In genomic region chr17:8857919-8858318, GRCh38 we compare ENCODE assay signal across 9 cellular contexts. TPM values are rescaled to one million over a fixed set of nuclear protein-coding genes. Genes with fewer than 3 reads are reported as not detected.
DNase-seq lines count a peak whose midpoint lies in the region; ATAC-seq and TF ChIP-seq lines count a peak whose summit lies in the region.
"Had no signal": no experiment of that assay in that cellular context is flagged by ENCODE, and none has a peak within 500 bp of the region (broad histone marks: within the 10 kb centered on the region; RNA-seq: fewer than 3 reads in every experiment).

No MANE protein-coding gene starts in this region.

- no peaks in the 10 kb centered on the region for H3K9me3 Mint-ChIP-seq in activated B cell treated with CpG ODN at 0.5 μM for 24 hours
- H3K9me3 Mint-ChIP-seq in neural crest cell: no peaks in the 10 kb centered on the region

- peak in 7 of 8 donors; percentile 30 to 92 (median 82) for ATAC-seq in heart right ventricle
- ATAC-seq in Right ventricle myocardium inferior: no peak
- ATAC-seq in HG03159 (IDR thresholded peaks at IDR 0.05; ENCODE audit: unreplicated experiment): peak; percentile 43
- ATAC-seq in activated B cell treated with CpG ODN at 0.5 μM for 24 hours (ENCODE audit: low read depth): peak; percentile 82
- ATAC-seq in HG02981 (IDR thresholded peaks at IDR 0.05; ENCODE audit: unreplicated experiment): no peak

- H3K27ac ChIP-seq in heart right ventricle (peak overlapping the region in 9 of 10 donors; percentile 13 to 80 (median 43)), coronary artery (no peak overlapping the region), suprapubic skin (no peak overlapping the region)
- H3K27ac ChIP-seq: ascending aorta had no signal

- H3K9me3 ChIP-seq in heart right ventricle (no peaks in the 10 kb centered on the region), suprapubic skin (no peaks in the 10 kb centered on the region)
- H3K9me3 ChIP-seq: ascending aorta had no signal

- no peak for TF ChIP-seq POLR2A in suprapubic skin (IDR thresholded peaks at IDR 0.05)

- WGBS in heart right ventricle, 2 donors: 28 to 38% methylated on average over 5 of the region's 5 CpGs
- 21% methylated on average over 5 of the region's 5 CpGs for WGBS in suprapubic skin

- intact Hi-C loops in heart right ventricle (cut with DNase I) (no loop called here), Right ventricle myocardium inferior (cut with DNase I) (no loop called here), activated B cell treated with CpG ODN at 0.5 μM for 24 hours (cut with micrococcal nuclease) (loop anchor here (1.0 to 2.0 kb wide), 4 partner anchors 15 to 107 kb away; partner anchors contain the start of gene PIK3R5)

- H3K4me1 Mint-ChIP-seq in activated B cell treated with CpG ODN at 0.5 μM for 24 hours (peaks cover 51% of the 10 kb centered on the region), neural crest cell (peaks cover 40% of the 10 kb centered on the region)

- H3K4me1 ChIP-seq in heart right ventricle (peaks cover 0 to 59% (median 24%) of the 10 kb centered on the region in 9 donors), suprapubic skin (no peaks in the 10 kb centered on the region)
- H3K4me1 ChIP-seq: ascending aorta had no signal

- peak in 1 of 2 donors; percentile 60 for DNase-seq in heart right ventricle
- DNase-seq in Right ventricle myocardium inferior (ENCODE audit: missing footprints): no peak
- DNase-seq in activated B cell treated with CpG ODN at 0.5 μM for 24 hours: peak; percentile 63
- DNase-seq in neural crest cell (ENCODE audit: low read depth, low spot score): no peak
- DNase-seq in coronary artery (ENCODE audit: low spot score): no peak
- no peak for DNase-seq in suprapubic skin (ENCODE audit: low spot score in 2 of 2)

- H3K27me3 Mint-ChIP-seq in activated B cell treated with CpG ODN at 0.5 μM for 24 hours (no peaks in the 10 kb centered on the region), neural crest cell (ENCODE audit: low read depth) (no peaks in the 10 kb centered on the region)

- H3K4me3 Mint-ChIP-seq in activated B cell treated with CpG ODN at 0.5 μM for 24 hours (peak overlapping the region; percentile 70), neural crest cell (peak overlapping the region; percentile 69)

- H3K4me3 ChIP-seq in heart right ventricle (peak overlapping the region in 2 of 10 donors; percentile 2 to 7), coronary artery (no peak overlapping the region), suprapubic skin (no peak overlapping the region)
- H3K4me3 ChIP-seq: ascending aorta had no signal

- POLR2A ChIA-PET in activated B cell treated with CpG ODN at 0.5 μM for 24 hours (lab: Charles Lee): interaction anchor here (0.6 to 2.3 kb wide), 26 partner anchors 10 to 1171 kb away, joined by 3 to 20 read pairs (median 5); partner anchors contain the start of genes MFSD6L, PIK3R5 and PIK3R6

- TF ChIP-seq CTCF in heart right ventricle (IDR thresholded peaks at IDR 0.05) (no peak), activated B cell treated with CpG ODN at 0.5 μM for 24 hours (IDR thresholded peaks at IDR 0.05) (no peak), neural crest cell (conservative IDR thresholded peaks at IDR 0.05) (no peak), coronary artery (IDR thresholded peaks at IDR 0.05) (no peak), suprapubic skin (IDR thresholded peaks at IDR 0.05) (no peak)

- H3K27ac Mint-ChIP-seq in activated B cell treated with CpG ODN at 0.5 μM for 24 hours (peak overlapping the region; percentile 65), neural crest cell (ENCODE audit: unreplicated experiment) (peak overlapping the region; percentile 94)

- H3K36me3 Mint-ChIP-seq in activated B cell treated with CpG ODN at 0.5 μM for 24 hours (ENCODE audit: low read depth): no peaks in the 10 kb centered on the region
- H3K36me3 Mint-ChIP-seq in neural crest cell (ENCODE audit: low read depth): no peaks in the 10 kb centered on the region

- TF ChIP-seq EP300 in suprapubic skin (IDR thresholded peaks at IDR 0.05): no peak

- H3K36me3 ChIP-seq in heart right ventricle (no peaks in the 10 kb centered on the region), suprapubic skin (no peaks in the 10 kb centered on the region)
- H3K36me3 ChIP-seq: ascending aorta had no signal

- CTCF ChIA-PET in activated B cell treated with CpG ODN at 0.5 μM for 24 hours (lab: Charles Lee): interaction anchor here (1.0 to 1.4 kb wide), 4 partner anchors 37 to 105 kb away, joined by 3 to 9 read pairs (median 4); no protein-coding TSS in a partner anchor

- H3K27me3 ChIP-seq in heart right ventricle (no peaks in the 10 kb centered on the region), suprapubic skin (peaks cover 8% of the 10 kb centered on the region)
- H3K27me3 ChIP-seq: ascending aorta had no signal

RNA-seq across cellular contexts. Expression of gene PIK3R6, which starts 9.6 kb away (rescaled TPM):
- total RNA-seq in heart right ventricle (1 to 10 TPM in 5 of 10 donors, under 1 TPM in 5; 0.32 to 3.4 (median 1.0) TPM), Right ventricle myocardium inferior (0.78 TPM), activated B cell treated with CpG ODN at 0.5 μM for 24 hours (0.91 TPM in 2 replicates), neural crest cell (not detected in 2 replicates), suprapubic skin (1 to 10 TPM in 3 of 4 donors, under 1 TPM in 1; 0.30 to 5.1 (median 1.5) TPM)
- polyA plus RNA-seq in heart right ventricle: 1 to 10 TPM in 1 of 2 donors, under 1 TPM in 1; 0.58 to 1.5 TPM

RNA-seq across cellular contexts. Expression of gene MFSD6L, which starts 58.8 kb away (rescaled TPM):
- total RNA-seq in heart right ventricle: under 1 TPM in 3 of 10 donors, not detected in 7; 0.14 to 0.28 (median 0.19) TPM
- under 1 TPM; 0.03 to 0.15 TPM for polyA plus RNA-seq in heart right ventricle
- total RNA-seq in Right ventricle myocardium inferior: 0.11 TPM
- total RNA-seq in activated B cell treated with CpG ODN at 0.5 μM for 24 hours: 0.20 TPM in 1 of 2 replicates, not detected in the other
- total RNA-seq in neural crest cell: not detected in 2 replicates
- total RNA-seq in suprapubic skin: 1 to 10 TPM in 1 of 4 donors, under 1 TPM in 3; 0.26 to 1.0 (median 0.65) TPM
- total RNA-seq: ascending aorta had no signal

Comparison
In these comparisons a context has a peak if more than half of its experiments do, and no peak if none do; other contexts are left out.
1. ATAC-seq: peak in heart right ventricle (7 of 8), HG03159 (single experiment) and activated B cell treated with CpG ODN at 0.5 μM for 24 hours (single experiment); none in Right ventricle myocardium inferior (single experiment) and HG02981 (single experiment).
2. H3K27ac ChIP-seq: peak in heart right ventricle (9 of 10); none in coronary artery (0 of 2) and suprapubic skin (single experiment).